In genomic region chr1:199932462-199932861, GRCh38 we compare ENCODE assay signal across 15 cellular contexts.
DNase-seq lines count a peak whose midpoint lies in the region; ATAC-seq and TF ChIP-seq lines count a peak whose summit lies in the region.
"Had no signal": no experiment of that assay in that cellular context is flagged by ENCODE, and none has a peak within 500 bp of the region (broad histone marks: within the 10 kb centered on the region; RNA-seq: fewer than 3 reads in every experiment).

No MANE protein-coding gene starts in this region.

- BruUV-seq in Panc1 (replicated peaks; lab: Mats Ljungman, UMichigan), result no TSS peak

- intact Hi-C loops in Panc1 (cut with micrococcal nuclease; ENCODE audit: unreplicated experiment), result no loop called here
- intact Hi-C loops in activated CD4-positive, alpha-beta memory T cell treated with anti-CD3 and anti-CD28 coated beads for 36 hours (cut with micrococcal nuclease), result no loop called here

- WGBS in liver, result 79% methylated on average over 2 of the region's 2 CpGs

- peak overlapping the region; percentile 67 for H3K4me3 Mint-ChIP-seq in stimulated activated naive CD8-positive, alpha-beta T cell treated with anti-CD3 and anti-CD28 coated beads, Interleukin-15, Interleukin-2, amounts not matched to agents 100 ng/mL and 50 ng/mL, for 24 hours
- H3K4me3 Mint-ChIP-seq in stimulated activated naive CD8-positive, alpha-beta T cell treated with anti-CD3 and anti-CD28 coated beads, Interleukin-15, amount 100 ng/mL, for 72 hours, result peak overlapping the region in 1 of 2 donors; percentile 28
- H3K4me3 Mint-ChIP-seq in activated CD4-positive, alpha-beta memory T cell treated with anti-CD3 and anti-CD28 coated beads for 36 hours, result no peak overlapping the region

- POLR2A ChIA-PET in Panc1 (lab: Charles Lee), result no interaction called here
- POLR2A ChIA-PET in activated CD4-positive, alpha-beta memory T cell treated with anti-CD3 and anti-CD28 coated beads for 36 hours (lab: Charles Lee), result no interaction called here

- H3K36me3 ChIP-seq in Panc1 (ENCODE audit: control insufficient read depth, insufficient read depth, low read length) (no peaks in the 10 kb centered on the region), liver (ENCODE audit: control insufficient read depth in 4 of 4, insufficient read depth in 3 of 4, low read depth in 1 of 4, low read length in 3 of 4) (no peaks in the 10 kb centered on the region)
- H3K36me3 ChIP-seq: ascending aorta, HAP-1 had no signal

- no peak for ATAC-seq in stimulated activated naive CD8-positive, alpha-beta T cell treated with anti-CD3 and anti-CD28 coated beads, Interleukin-15, amount 100 ng/mL, for 72 hours
- ATAC-seq in Panc1, result peak; percentile 66
- ATAC-seq in GM21360 (IDR thresholded peaks at IDR 0.05; ENCODE audit: unreplicated experiment), result no peak
- no peak for ATAC-seq in HG03432 (IDR thresholded peaks at IDR 0.05; ENCODE audit: unreplicated experiment)
- ATAC-seq: left ventricle myocardium superior had no signal

- H3K9me3 Mint-ChIP-seq in stimulated activated naive CD8-positive, alpha-beta T cell treated with anti-CD3 and anti-CD28 coated beads, Interleukin-15, Interleukin-2, amounts not matched to agents 100 ng/mL and 50 ng/mL, for 24 hours, result no peaks in the 10 kb centered on the region
- no peaks in the 10 kb centered on the region for H3K9me3 Mint-ChIP-seq in stimulated activated naive CD8-positive, alpha-beta T cell treated with anti-CD3 and anti-CD28 coated beads, Interleukin-15, amount 100 ng/mL, for 72 hours
- peaks cover 2% of the 10 kb centered on the region for H3K9me3 Mint-ChIP-seq in activated CD4-positive, alpha-beta memory T cell treated with anti-CD3 and anti-CD28 coated beads for 36 hours

- no peak overlapping the region for H3K27ac Mint-ChIP-seq in stimulated activated naive CD8-positive, alpha-beta T cell treated with anti-CD3 and anti-CD28 coated beads, Interleukin-15, Interleukin-2, amounts not matched to agents 100 ng/mL and 50 ng/mL, for 24 hours
- no peak overlapping the region for H3K27ac Mint-ChIP-seq in stimulated activated naive CD8-positive, alpha-beta T cell treated with anti-CD3 and anti-CD28 coated beads, Interleukin-15, amount 100 ng/mL, for 72 hours
- H3K27ac Mint-ChIP-seq in activated CD4-positive, alpha-beta memory T cell treated with anti-CD3 and anti-CD28 coated beads for 36 hours, result no peak overlapping the region

- H3K27ac ChIP-seq in Panc1 (ENCODE audit: low read length) (peak overlapping the region; percentile 83), liver (ENCODE audit: low read depth in 1 of 2, low read length in 2 of 2) (no peak overlapping the region)
- H3K27ac ChIP-seq: ascending aorta had no signal

- TF ChIP-seq CTCF in Panc1 (IDR thresholded peaks at IDR 0.05) (no peak), liver (IDR thresholded peaks at IDR 0.05; ENCODE audit: low read depth, low read length, missing input control) (no peak)

- no peaks in the 10 kb centered on the region for H3K36me3 Mint-ChIP-seq in stimulated activated naive CD8-positive, alpha-beta T cell treated with anti-CD3 and anti-CD28 coated beads, Interleukin-15, Interleukin-2, amounts not matched to agents 100 ng/mL and 50 ng/mL, for 24 hours (ENCODE audit: low read depth)
- no peaks in the 10 kb centered on the region for H3K36me3 Mint-ChIP-seq in activated CD4-positive, alpha-beta memory T cell treated with anti-CD3 and anti-CD28 coated beads for 36 hours

- no peak for TF ChIP-seq RAD21 in liver (IDR thresholded peaks at IDR 0.05)

- no peak for DNase-seq in stimulated activated naive CD8-positive, alpha-beta T cell treated with anti-CD3 and anti-CD28 coated beads, Interleukin-15, amount 100 ng/mL, for 72 hours
- DNase-seq in Panc1 (ENCODE audit: low read depth, low spot score), result no peak
- DNase-seq in activated CD4-positive, alpha-beta memory T cell treated with anti-CD3 and anti-CD28 coated beads for 36 hours, result no peak
- no peak for DNase-seq in activated CD8-positive, alpha-beta memory T cell treated with anti-CD3 and anti-CD28 coated beads, Interleukin-2, amount 50 U/mL, for 4 hours
- DNase-seq: activated effector memory CD4-positive, alpha-beta T cell treated with anti-CD3 and anti-CD28 coated beads, Interleukin-2, amount 50 U/mL, for 16 hours; DMS 273 treated with DMSO at 0.1 percent for 48 hours; left ventricle myocardium superior; NCI-H187; NCI-H526 had no signal

- H3K27me3 ChIP-seq in Panc1 (ENCODE audit: control insufficient read depth, insufficient read depth, low read length), result no peaks in the 10 kb centered on the region
- H3K27me3 ChIP-seq in liver (ENCODE audit: control insufficient read depth in 4 of 4, insufficient read depth in 4 of 4, low read length in 3 of 4), result no peaks in the 10 kb centered on the region
- H3K27me3 ChIP-seq: ascending aorta had no signal

- peak overlapping the region in 1 of 2 donors; percentile 0 for H3K9ac ChIP-seq in liver (ENCODE audit: low read depth in 1 of 2, low read length in 2 of 2)

- H3K4me1 ChIP-seq in Panc1 (ENCODE audit: control insufficient read depth, insufficient read depth, low read length), result 0 out of 2 replicates have a peak, but pooled peaks cover 3% of the 10 kb centered on the region
- no peaks in the 10 kb centered on the region for H3K4me1 ChIP-seq in liver (ENCODE audit: control insufficient read depth in 4 of 4, insufficient read depth in 4 of 4, low read length in 3 of 4)
- H3K4me1 ChIP-seq: ascending aorta had no signal

- CTCF ChIA-PET in Panc1 (lab: Charles Lee), result interaction anchor here (0.6 kb wide), 1 partner anchor 248 kb away, joined by 3 read pairs; no protein-coding TSS in a partner anchor
- CTCF ChIA-PET in activated CD4-positive, alpha-beta memory T cell treated with anti-CD3 and anti-CD28 coated beads for 36 hours (lab: Charles Lee), result no interaction called here

- H3K27me3 Mint-ChIP-seq in stimulated activated naive CD8-positive, alpha-beta T cell treated with anti-CD3 and anti-CD28 coated beads, Interleukin-15, Interleukin-2, amounts not matched to agents 100 ng/mL and 50 ng/mL, for 24 hours, result peaks cover 43% of the 10 kb centered on the region
- H3K27me3 Mint-ChIP-seq in stimulated activated naive CD8-positive, alpha-beta T cell treated with anti-CD3 and anti-CD28 coated beads, Interleukin-15, amount 100 ng/mL, for 72 hours, result peaks cover 35% of the 10 kb centered on the region
- H3K27me3 Mint-ChIP-seq in activated CD4-positive, alpha-beta memory T cell treated with anti-CD3 and anti-CD28 coated beads for 36 hours, result peaks cover 20% of the 10 kb centered on the region

- H3K4me3 ChIP-seq in Panc1 (ENCODE audit: low read depth in 2 of 2, low read length in 2 of 2) (peak overlapping the region; percentile 38 to 61), liver (ENCODE audit: low read depth in 1 of 3, low read length in 3 of 3) (peak overlapping the region in 2 of 3 donors; percentile 4 to 41)
- H3K4me3 ChIP-seq: ascending aorta, HAP-1 had no signal

- in situ Hi-C loops in Panc1 (cut with HindIII; ENCODE audit: low pct_unique_long_range_greater_than_20kb, low sequenced_read_pairs), result no loop called here

- H3K9me3 ChIP-seq in Panc1 (ENCODE audit: control insufficient read depth, insufficient read depth, low read depth, low read length) (no peaks in the 10 kb centered on the region), liver (ENCODE audit: control insufficient read depth in 4 of 4, low read length in 3 of 4) (no peaks in the 10 kb centered on the region)
- H3K9me3 ChIP-seq: ascending aorta, HAP-1 had no signal

- H3K4me1 Mint-ChIP-seq in stimulated activated naive CD8-positive, alpha-beta T cell treated with anti-CD3 and anti-CD28 coated beads, Interleukin-15, Interleukin-2, amounts not matched to agents 100 ng/mL and 50 ng/mL, for 24 hours (ENCODE audit: low read depth), result peaks cover 9% of the 10 kb centered on the region
- H3K4me1 Mint-ChIP-seq in stimulated activated naive CD8-positive, alpha-beta T cell treated with anti-CD3 and anti-CD28 coated beads, Interleukin-15, amount 100 ng/mL, for 72 hours, result peaks cover 8% of the 10 kb centered on the region
- H3K4me1 Mint-ChIP-seq in activated CD4-positive, alpha-beta memory T cell treated with anti-CD3 and anti-CD28 coated beads for 36 hours (ENCODE audit: low read depth), result peaks cover 8% of the 10 kb centered on the region

TF ChIP-seq in liver, 16 proteins besides CTCF, POLR2A, EP300 and RAD21:
- TF ChIP-seq HNF4A (conservative IDR thresholded peaks at IDR 0.05), result no peak
- no peak for TF ChIP-seq TAF1 (conservative IDR thresholded peaks at IDR 0.05)
- TF ChIP-seq RXRA (IDR thresholded peaks at IDR 0.05), result no peak
- TF ChIP-seq YY1 (IDR thresholded peaks at IDR 0.05), result peak; percentile 2
